6 cellular contexts compared by ENCODE assay signal in the genomic region with DNA sequence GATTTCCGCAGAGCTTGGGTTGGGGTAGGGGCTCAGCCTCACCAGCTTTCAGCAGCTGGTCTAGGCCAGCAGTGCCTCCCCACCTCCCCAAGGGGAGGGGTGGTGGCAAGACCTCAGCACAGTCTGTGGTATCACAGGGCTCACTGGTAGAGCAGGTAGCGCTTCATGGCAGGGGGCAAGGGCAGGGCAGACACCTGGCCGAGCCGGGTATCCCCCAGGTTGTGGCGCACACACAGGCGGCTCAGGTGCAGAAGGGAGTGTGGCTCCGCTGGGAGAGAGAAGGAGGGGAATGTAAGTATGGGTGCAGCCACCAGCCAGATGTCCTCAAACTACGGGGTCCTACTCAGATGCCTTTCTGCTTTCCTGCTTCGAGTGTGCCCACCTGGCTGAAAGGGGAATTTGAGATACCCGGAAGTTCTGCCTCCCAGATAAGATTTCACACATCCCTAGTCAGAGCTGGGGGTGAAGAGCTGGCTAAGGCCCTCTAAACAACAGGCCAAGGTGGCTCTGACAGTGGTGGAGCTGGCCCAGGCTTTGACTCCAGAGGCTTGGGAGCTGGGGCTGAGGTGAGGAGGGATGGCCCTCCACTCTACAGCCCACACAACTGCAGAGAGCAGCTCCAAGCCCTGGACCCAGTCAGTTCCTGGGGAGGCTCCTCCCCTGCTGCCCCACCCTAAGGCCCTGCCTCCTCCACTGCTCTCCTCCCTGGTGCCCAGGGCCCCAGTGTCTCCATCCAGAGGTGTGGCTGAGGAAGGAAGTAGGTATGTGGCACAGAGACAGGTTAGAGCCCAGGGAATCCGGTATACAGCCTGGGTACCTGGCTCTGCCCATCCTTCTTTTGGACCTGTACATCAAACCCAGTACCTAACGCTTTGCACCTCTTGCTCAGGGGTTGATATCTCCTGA. TPM values are rescaled to one million over a fixed set of nuclear protein-coding genes. Genes with fewer than 3 reads are reported as not detected.
DNase-seq lines count a peak whose midpoint lies in the region; ATAC-seq and TF ChIP-seq lines count a peak whose summit lies in the region.

No MANE protein-coding gene starts in this region.

- H3K27me3 ChIP-seq in dorsolateral prefrontal cortex, result no peaks in the 10 kb centered on the region

- intact Hi-C loops in dorsolateral prefrontal cortex (cut with DNase I), result loop anchor here (5.0 kb wide), 4 partner anchors 36 to 221 kb away; a partner anchor contains a TSS

- H3K27ac ChIP-seq in dorsolateral prefrontal cortex, result peak overlapping the region in 37 of 59 donors; percentile 15 to 99 (median 85)

- DNase-seq in EH (ENCODE audit: low read depth), result peak; percentile 52
- DNase-seq in NCI-H226, result peak; percentile 60
- no peak for DNase-seq in dorsolateral prefrontal cortex
- peak; percentile 29 for DNase-seq in renal cortical epithelial cell (ENCODE audit: low read depth)

- ATAC-seq in HG02678 (IDR thresholded peaks at IDR 0.05; ENCODE audit: unreplicated experiment) (no peak), HG03521 (IDR thresholded peaks at IDR 0.05; ENCODE audit: unreplicated experiment) (no peak)

- peak overlapping the region in 55 of 59 donors; percentile 64 to 100 (median 88) for H3K4me3 ChIP-seq in dorsolateral prefrontal cortex

- TF ChIP-seq CTCF in dorsolateral prefrontal cortex (IDR thresholded peaks at IDR 0.05 in 54 of 56, conservative IDR thresholded peaks at IDR 0.05 in 2 of 56; ENCODE audit: low read depth in 1 of 56, partially characterized antibody in 56 of 56), result no peak

RNA-seq across cellular contexts. Expression of a gene that starts 1.8 kb away (rescaled TPM):
- total RNA-seq in dorsolateral prefrontal cortex, result 10 to 100 TPM in 3 of 120 experiments, 1 to 10 TPM in 117; 1.8 to 12.4 (median 5.6) TPM
- 7.0 and 13.2 TPM in 2 replicates for total RNA-seq in renal cortical epithelial cell

RNA-seq across cellular contexts. Expression of a gene that starts 4.0 kb away (rescaled TPM):
- total RNA-seq in dorsolateral prefrontal cortex (100 to 1,000 TPM; 261 to 851 (median 575) TPM), renal cortical epithelial cell (1,309 and 1,579 TPM in 2 replicates)

RNA-seq across cellular contexts. Expression of a gene that starts 19.4 kb away (rescaled TPM):
- total RNA-seq in dorsolateral prefrontal cortex, result 100 to 1,000 TPM in 113 of 120 experiments, 10 to 100 TPM in 7; 77.3 to 191 (median 146) TPM
- 107 and 113 TPM in 2 replicates for total RNA-seq in renal cortical epithelial cell

RNA-seq across cellular contexts. Expression of a gene that starts 20.2 kb away (rescaled TPM):
- 1 to 10 TPM in 109 of 120 experiments, under 1 TPM in 11; 0.58 to 4.1 (median 1.9) TPM for total RNA-seq in dorsolateral prefrontal cortex
- total RNA-seq in renal cortical epithelial cell, result 1.3 and 4.7 TPM in 2 replicates

RNA-seq across cellular contexts. Expression of a gene that starts 30.6 kb away (rescaled TPM):
- total RNA-seq in dorsolateral prefrontal cortex, result 10 to 100 TPM in 110 of 120 experiments, 1 to 10 TPM in 10; 6.0 to 46.0 (median 17.9) TPM
- total RNA-seq in renal cortical epithelial cell, result 0.15 TPM in 1 of 2 replicates, not detected in the other

Comparison
In these comparisons a context has a peak if more than half of its experiments do, and no peak if none do; other contexts are left out.
1. DNase-seq: peak in EH (single experiment), NCI-H226 (single experiment) and renal cortical epithelial cell (single experiment); none in dorsolateral prefrontal cortex (0 of 10).